8 cellular contexts compared by ENCODE assay signal in genomic region chr13:52010890-52011689, GRCh38. TPM values are rescaled to one million over a fixed set of nuclear protein-coding genes. Genes with fewer than 3 reads are reported as not detected.
DNase-seq lines count a peak whose midpoint lies in the region; ATAC-seq, FAIRE-seq and TF ChIP-seq lines count a peak whose summit lies in the region.

TSS of gene ATP7B (minus strand) at chr13:52011450. CDS start at chr13:52011337, 113 bp downstream.

- peaks cover 39% of the 10 kb centered on the region for H3K27me3 Mint-ChIP-seq in activated T-helper 2 cell treated with anti-CD3 and anti-CD28 coated beads, Interferon-gamma antibody, Interleukin-2, Interleukin-4, amounts not matched to agents 10 μg/mL and 5 μg/mL and 100 μg/mL, durations not matched to agents 14 hours and 24 hours and 36 hours (ENCODE audit: low read depth)

- no peaks in the 10 kb centered on the region for H3K36me3 ChIP-seq in A673 (ENCODE audit: insufficient read depth, low read length, poor library complexity, severe bottlenecking)
- no peaks in the 10 kb centered on the region for H3K36me3 ChIP-seq in pancreas

- peak within 1 kb of the TSS; percentile 86 for H3K27ac Mint-ChIP-seq in activated T-helper 2 cell treated with anti-CD3 and anti-CD28 coated beads, Interferon-gamma antibody, Interleukin-2, Interleukin-4, amounts not matched to agents 10 μg/mL and 5 μg/mL and 100 μg/mL, durations not matched to agents 14 hours and 24 hours and 36 hours

- H3K9me3 ChIP-seq in A673 (ENCODE audit: low read depth, low read length, poor library complexity, severe bottlenecking) = no peaks in the 10 kb centered on the region
- H3K9me3 ChIP-seq in pancreas = no peaks in the 10 kb centered on the region

- H3K27ac ChIP-seq in A673 (ENCODE audit: low read depth, low read length, poor library complexity, severe bottlenecking) (peak within 1 kb of the TSS; percentile 79), pancreas (peak within 1 kb of the TSS; percentile 28 to 67 (median 62))

- peaks cover 5% of the 10 kb centered on the region for H3K36me3 Mint-ChIP-seq in activated T-helper 2 cell treated with anti-CD3 and anti-CD28 coated beads, Interferon-gamma antibody, Interleukin-2, Interleukin-4, amounts not matched to agents 10 μg/mL and 5 μg/mL and 100 μg/mL, durations not matched to agents 14 hours and 24 hours and 36 hours (ENCODE audit: low read depth)

- peak within 1 kb of the TSS; percentile 98 for H3K4me3 ChIP-seq in A673 (ENCODE audit: low read depth, low read length, poor library complexity, severe bottlenecking)
- peak within 1 kb of the TSS; percentile 90 for H3K4me3 ChIP-seq in NB4 (ENCODE audit: low read depth, low read length)
- peak within 1 kb of the TSS; percentile 63 to 98 (median 82) for H3K4me3 ChIP-seq in pancreas

- CTCF ChIA-PET in A673 (lab: Charles Lee) = no interaction called here

- no peak for TF ChIP-seq POLR2A in NB4 (IDR thresholded peaks at IDR 0.05; ENCODE audit: extremely low read depth, insufficient read length)

- FAIRE-seq in GM19239 (lab: Jason Lieb, UNC) (no peak), pancreas (lab: Jason Lieb, UNC) (no peak)

- H3K4me1 ChIP-seq in A673 (ENCODE audit: insufficient read depth, low read length, poor library complexity, severe bottlenecking) (peaks cover 10% of the 10 kb centered on the region), pancreas (peaks cover 7 to 8% (median 8%) of the 10 kb centered on the region in 3 donors)

- peaks cover 22% of the 10 kb centered on the region for H3K27me3 ChIP-seq in A673 (replicated peaks; ENCODE audit: insufficient read depth, low read depth, low read length, poor library complexity)
- no peaks in the 10 kb centered on the region for H3K27me3 ChIP-seq in pancreas

- ATAC-seq in Right ventricle myocardium inferior = peak; percentile 20
- peak; percentile 15 to 37 (median 28) for ATAC-seq in pancreas
- ATAC-seq in GM19463 (IDR thresholded peaks at IDR 0.05; ENCODE audit: unreplicated experiment) = no peak
- no peak for ATAC-seq in HG03378 (IDR thresholded peaks at IDR 0.05; ENCODE audit: unreplicated experiment)

- intact Hi-C loops in A673 (cut with micrococcal nuclease; ENCODE audit: unreplicated experiment) (loop anchor here (10.0 kb wide), 1 partner anchor 444 kb away; the partner anchor contains the start of genes CKAP2 and VPS36), Right ventricle myocardium inferior (cut with DNase I) (loop anchor here (5.0 kb wide), 1 partner anchor 416 kb away; no protein-coding TSS in a partner anchor), pancreas (cut with DNase I) (no loop called here)
- intact Hi-C loops in activated T-helper 2 cell treated with anti-CD3 and anti-CD28 coated beads, Interferon-gamma antibody, Interleukin-2, Interleukin-4, amounts not matched to agents 10 μg/mL and 5 μg/mL and 100 μg/mL, durations not matched to agents 14 hours and 24 hours and 36 hours (cut with micrococcal nuclease) = loop anchor here (5.0 kb wide), 3 partner anchors 194 to 559 kb away; partner anchors contain the start of genes DHRS12 and INTS6

- peaks cover 9% of the 10 kb centered on the region for H3K4me1 Mint-ChIP-seq in activated T-helper 2 cell treated with anti-CD3 and anti-CD28 coated beads, Interferon-gamma antibody, Interleukin-2, Interleukin-4, amounts not matched to agents 10 μg/mL and 5 μg/mL and 100 μg/mL, durations not matched to agents 14 hours and 24 hours and 36 hours (ENCODE audit: low read depth)

- H3K9me3 Mint-ChIP-seq in activated T-helper 2 cell treated with anti-CD3 and anti-CD28 coated beads, Interferon-gamma antibody, Interleukin-2, Interleukin-4, amounts not matched to agents 10 μg/mL and 5 μg/mL and 100 μg/mL, durations not matched to agents 14 hours and 24 hours and 36 hours = no peaks in the 10 kb centered on the region

- 5% methylated on average over 47 to 49 of the region's 49 CpGs for WGBS in pancreas, 2 donors

- TF ChIP-seq CTCF in A673 (conservative IDR thresholded peaks at IDR 0.05; ENCODE audit: low read depth, low read length) (no peak), NB4 (IDR thresholded peaks at IDR 0.05; ENCODE audit: low read depth, low read length) (no peak), pancreas (IDR thresholded peaks at IDR 0.05) (no peak)

- POLR2A ChIA-PET in A673 (lab: Charles Lee; ENCODE audit: low non-redundant PET) = no interaction called here

- DNase-seq in A673 (ENCODE audit: low spot score) = peak; percentile 24
- peak; percentile 14 for DNase-seq in GM19239 (ENCODE audit: insufficient read length, low spot score)
- peak; percentile 58 for DNase-seq in NB4 (ENCODE audit: low read depth)
- DNase-seq in activated T-helper 2 cell treated with anti-CD3 and anti-CD28 coated beads, Interferon-gamma antibody, Interleukin-2, Interleukin-4, amounts not matched to agents 10 μg/mL and 5 μg/mL and 100 μg/mL, durations not matched to agents 14 hours and 24 hours and 36 hours (ENCODE audit: low spot score) = peak; percentile 11
- no peak for DNase-seq in Right ventricle myocardium inferior (ENCODE audit: missing footprints)
- DNase-seq in pancreas = peak in 4 of 6 donors; percentile 18 to 46 (median 24)

- no TSS peak for BruUV-seq in A673 (replicated peaks; lab: Mats Ljungman, UMichigan)

- H3K4me3 Mint-ChIP-seq in activated T-helper 2 cell treated with anti-CD3 and anti-CD28 coated beads, Interferon-gamma antibody, Interleukin-2, Interleukin-4, amounts not matched to agents 10 μg/mL and 5 μg/mL and 100 μg/mL, durations not matched to agents 14 hours and 24 hours and 36 hours (ENCODE audit: low read depth) = peak within 1 kb of the TSS; percentile 94

RNA-seq across cellular contexts. Expression of gene ATP7B, which starts in this region (rescaled TPM):
- 2.9 and 4.4 TPM in 2 replicates for total RNA-seq in A673 (2021)
- total RNA-seq in activated T-helper 2 cell treated with anti-CD3 and anti-CD28 coated beads, Interferon-gamma antibody, Interleukin-2, Interleukin-4, amounts not matched to agents 10 μg/mL and 5 μg/mL and 100 μg/mL, durations not matched to agents 14 hours and 24 hours and 36 hours = 0.91 and 1.6 TPM in 2 replicates
- 3.3 TPM for total RNA-seq in Right ventricle myocardium inferior
- 1 to 10 TPM; 2.3 to 6.0 (median 3.5) TPM for total RNA-seq in pancreas
- 1 to 10 TPM; 2.0 to 2.3 TPM for polyA plus RNA-seq in pancreas

Comparison
In these comparisons a context has a peak if more than half of its experiments do, and no peak if none do; other contexts are left out.
1. ATAC-seq: peak in Right ventricle myocardium inferior (single experiment) and pancreas (4 of 4); none in GM19463 (single experiment) and HG03378 (single experiment).
2. intact Hi-C loops: an anchor here in A673 (10.0 kb wide), activated T-helper 2 cell treated with anti-CD3 and anti-CD28 coated beads, Interferon-gamma antibody, Interleukin-2, Interleukin-4, amounts not matched to agents 10 μg/mL and 5 μg/mL and 100 μg/mL, durations not matched to agents 14 hours and 24 hours and 36 hours (5.0 kb wide) and Right ventricle myocardium inferior (5.0 kb wide); none called in pancreas.
3. Peak in every context shown above with its lines, with median percentiles within 50 percentile points of each other: H3K4me3 ChIP-seq.